Comparison of ENCODE assay signal across 10 cellular contexts in genomic region chr2:69774984-69775982, GRCh38. TPM values are rescaled to one million over a fixed set of nuclear protein-coding genes. Genes with fewer than 3 reads are reported as not detected.
DNase-seq lines count a peak whose midpoint lies in the region; ATAC-seq and TF ChIP-seq lines count a peak whose summit lies in the region.
"Had no signal": no experiment of that assay in that cellular context is flagged by ENCODE, and none has a peak within 500 bp of the region (broad histone marks: within the 10 kb centered on the region; RNA-seq: fewer than 3 reads in every experiment).

No MANE protein-coding gene starts in this region.

- no peaks in the 10 kb centered on the region for H3K27me3 ChIP-seq in CD4-positive, alpha-beta memory T cell (ENCODE audit: insufficient read depth, low read length)
- H3K27me3 ChIP-seq in HAP-1 (ENCODE audit: low read depth) (no peaks in the 10 kb centered on the region), A673 (replicated peaks; ENCODE audit: insufficient read depth, low read depth, low read length, poor library complexity) (no peaks in the 10 kb centered on the region)
- H3K27me3 ChIP-seq: esophagus muscularis mucosa had no signal

- H3K9me3 ChIP-seq in CD4-positive, alpha-beta memory T cell (ENCODE audit: control insufficient read depth in 1 of 2, low read length in 2 of 2), result no peaks in the 10 kb centered on the region
- H3K9me3 ChIP-seq in HAP-1 (peaks cover 3% of the 10 kb centered on the region; the same call in 1 of the 2 replicates), A673 (ENCODE audit: low read depth, low read length, poor library complexity, severe bottlenecking) (no peaks in the 10 kb centered on the region)
- H3K9me3 ChIP-seq: esophagus muscularis mucosa had no signal

- no peak for TF ChIP-seq CTCF in A673 (conservative IDR thresholded peaks at IDR 0.05; ENCODE audit: low read depth, low read length)
- no peak for TF ChIP-seq CTCF in HFFc6 (IDR thresholded peaks at IDR 0.05)

- CTCF ChIA-PET in CD4-positive, alpha-beta memory T cell (lab: Charles Lee; ENCODE audit: partially characterized antibody), result interaction anchor here (1.6 kb wide), 1 partner anchor 13 kb away, joined by 3 read pairs; no protein-coding TSS in a partner anchor
- CTCF ChIA-PET in activated CD4-positive, alpha-beta memory T cell treated with anti-CD3 and anti-CD28 coated beads for 36 hours (lab: Charles Lee), result interaction anchor here (2.4 to 2.5 kb wide), 2 partner anchors 42 to 50 kb away, joined by 7 to 11 read pairs; no protein-coding TSS in a partner anchor
- CTCF ChIA-PET in A673 (lab: Charles Lee), result no interaction called here

- no peak overlapping the region for H3K4me3 ChIP-seq in CD4-positive, alpha-beta memory T cell (ENCODE audit: low read length in 2 of 2)
- H3K4me3 ChIP-seq in HAP-1 (no peak overlapping the region), A673 (ENCODE audit: low read depth, low read length, poor library complexity, severe bottlenecking) (no peak overlapping the region)
- H3K4me3 ChIP-seq: esophagus muscularis mucosa, PC-9 had no signal

- peak overlapping the region; percentile 2 to 86 (median 54) for H3K27ac Mint-ChIP-seq in CD4-positive, alpha-beta memory T cell
- no peak overlapping the region for H3K27ac Mint-ChIP-seq in activated CD4-positive, alpha-beta memory T cell treated with anti-CD3 and anti-CD28 coated beads for 36 hours
- H3K27ac Mint-ChIP-seq in memory B cell (peak overlapping the region; percentile 59), HFFc6 (no peak overlapping the region)

- H3K9me3 Mint-ChIP-seq in CD4-positive, alpha-beta memory T cell, result peaks cover 0 to 12% (median 1%) of the 10 kb centered on the region in 8 donors
- peaks cover 11% of the 10 kb centered on the region for H3K9me3 Mint-ChIP-seq in activated CD4-positive, alpha-beta memory T cell treated with anti-CD3 and anti-CD28 coated beads for 36 hours
- H3K9me3 Mint-ChIP-seq in memory B cell, result peaks cover 1% of the 10 kb centered on the region
- no peaks in the 10 kb centered on the region for H3K9me3 Mint-ChIP-seq in HFFc6

- ATAC-seq in GM19324 (IDR thresholded peaks at IDR 0.05; ENCODE audit: low FRiP score, unreplicated experiment) (peak; percentile 46), memory B cell (ENCODE audit: low read depth) (peak; percentile 93)

- no TSS peak for BruUV-seq in A673 (replicated peaks; lab: Mats Ljungman, UMichigan)

- peak; percentile 51 to 65 (median 56) for DNase-seq in CD4-positive, alpha-beta memory T cell
- DNase-seq in activated CD4-positive, alpha-beta memory T cell treated with anti-CD3 and anti-CD28 coated beads for 36 hours, result peak; percentile 44
- DNase-seq in memory B cell (ENCODE audit: low spot score in 2 of 2), result peak in 1 of 2 donors; percentile 7
- DNase-seq in HAP-1 (ENCODE audit: low spot score in 2 of 2), result no peak
- no peak for DNase-seq in A673 (ENCODE audit: low spot score)
- DNase-seq in HFFc6, result no peak
- DNase-seq in GM19240 (ENCODE audit: insufficient read length, low spot score), result no peak
- DNase-seq: PC-9 had no signal

- H3K4me1 Mint-ChIP-seq in CD4-positive, alpha-beta memory T cell, result peaks cover 15 to 42% (median 30%) of the 10 kb centered on the region in 4 donors
- H3K4me1 Mint-ChIP-seq in activated CD4-positive, alpha-beta memory T cell treated with anti-CD3 and anti-CD28 coated beads for 36 hours (ENCODE audit: low read depth), result peaks cover 46% of the 10 kb centered on the region
- peaks cover 39% of the 10 kb centered on the region for H3K4me1 Mint-ChIP-seq in memory B cell
- peaks cover 41% of the 10 kb centered on the region for H3K4me1 Mint-ChIP-seq in HFFc6 (ENCODE audit: low read depth)

- H3K4me1 ChIP-seq in CD4-positive, alpha-beta memory T cell (ENCODE audit: insufficient read depth, low read length), result peaks cover 22% of the 10 kb centered on the region
- H3K4me1 ChIP-seq in HAP-1 (peaks cover 14% of the 10 kb centered on the region), A673 (ENCODE audit: insufficient read depth, low read length, poor library complexity, severe bottlenecking) (no peaks in the 10 kb centered on the region)

- peak overlapping the region; percentile 33 to 78 (median 76) for H3K4me3 Mint-ChIP-seq in CD4-positive, alpha-beta memory T cell
- no peak overlapping the region for H3K4me3 Mint-ChIP-seq in activated CD4-positive, alpha-beta memory T cell treated with anti-CD3 and anti-CD28 coated beads for 36 hours
- H3K4me3 Mint-ChIP-seq in memory B cell, result peak overlapping the region; percentile 63
- no peak overlapping the region for H3K4me3 Mint-ChIP-seq in HFFc6

- intact Hi-C loops in CD4-positive, alpha-beta memory T cell (cut with micrococcal nuclease), result no loop called here
- intact Hi-C loops in activated CD4-positive, alpha-beta memory T cell treated with anti-CD3 and anti-CD28 coated beads for 36 hours (cut with micrococcal nuclease), result loop anchor here (10.0 kb wide), 1 partner anchor 50 kb away; no protein-coding TSS in a partner anchor
- intact Hi-C loops in A673 (cut with micrococcal nuclease; ENCODE audit: unreplicated experiment), result no loop called here

- H3K36me3 Mint-ChIP-seq in CD4-positive, alpha-beta memory T cell, result no peaks in the 10 kb centered on the region
- no peaks in the 10 kb centered on the region for H3K36me3 Mint-ChIP-seq in activated CD4-positive, alpha-beta memory T cell treated with anti-CD3 and anti-CD28 coated beads for 36 hours
- H3K36me3 Mint-ChIP-seq in memory B cell, result no peaks in the 10 kb centered on the region
- peaks cover 7% of the 10 kb centered on the region; the same call in 1 of the 2 replicates for H3K36me3 Mint-ChIP-seq in HFFc6 (ENCODE audit: low read depth)

- POLR2A ChIA-PET in CD4-positive, alpha-beta memory T cell (lab: Charles Lee; ENCODE audit: partially characterized antibody), result interaction anchor here (0.9 to 1.2 kb wide), 2 partner anchors 41 to 131 kb away, joined by 3 read pairs; no protein-coding TSS in a partner anchor
- POLR2A ChIA-PET in activated CD4-positive, alpha-beta memory T cell treated with anti-CD3 and anti-CD28 coated beads for 36 hours (lab: Charles Lee), result no interaction called here
- POLR2A ChIA-PET in A673 (lab: Charles Lee; ENCODE audit: low non-redundant PET), result interaction anchor here (0.6 kb wide), 2 partner anchors 13 to 43 kb away, joined by 4 to 7 read pairs; no protein-coding TSS in a partner anchor

- H3K27me3 Mint-ChIP-seq in CD4-positive, alpha-beta memory T cell, result no peaks in the 10 kb centered on the region
- H3K27me3 Mint-ChIP-seq in activated CD4-positive, alpha-beta memory T cell treated with anti-CD3 and anti-CD28 coated beads for 36 hours, result no peaks in the 10 kb centered on the region
- H3K27me3 Mint-ChIP-seq in memory B cell (no peaks in the 10 kb centered on the region), HFFc6 (ENCODE audit: insufficient read depth) (0 out of 2 replicates have a peak, but pooled peaks cover 3% of the 10 kb centered on the region)

- no peaks in the 10 kb centered on the region for H3K36me3 ChIP-seq in CD4-positive, alpha-beta memory T cell (ENCODE audit: insufficient read depth, low read length)
- H3K36me3 ChIP-seq in HAP-1 (replicated peaks) (no peaks in the 10 kb centered on the region), A673 (ENCODE audit: insufficient read depth, low read length, poor library complexity, severe bottlenecking) (no peaks in the 10 kb centered on the region)
- H3K36me3 ChIP-seq: esophagus muscularis mucosa had no signal

- in situ Hi-C loops in HAP-1 (cut with MboI; ENCODE audit: low sequenced_read_pairs), result no loop called here

- H3K27ac ChIP-seq in CD4-positive, alpha-beta memory T cell (ENCODE audit: low read depth, low read length), result no peak overlapping the region
- no peak overlapping the region for H3K27ac ChIP-seq in A673 (ENCODE audit: low read depth, low read length, poor library complexity, severe bottlenecking)
- H3K27ac ChIP-seq: esophagus muscularis mucosa, PC-9 had no signal

RNA-seq across cellular contexts. Expression of gene ANXA4, which starts 33.3 kb away (rescaled TPM):
- total RNA-seq in CD4-positive, alpha-beta memory T cell, result 10 to 100 TPM; 22.3 to 24.2 TPM
- polyA plus RNA-seq in CD4-positive, alpha-beta memory T cell, result 10 to 100 TPM; 27.5 to 30.8 TPM
- total RNA-seq in activated CD4-positive, alpha-beta memory T cell treated with anti-CD3 and anti-CD28 coated beads for 36 hours, result 10 to 100 TPM; 41.3 to 43.2 TPM
- total RNA-seq in A673 (2021), result 5.1 and 6.5 TPM in 2 replicates
- 100 to 1,000 TPM in 1 of 6 experiments, 10 to 100 TPM in 5; 92.8 to 112 (median 96.1) TPM for total RNA-seq in HFFc6 (2021; fragmentation: NEBNext Ultra II Directional; extraction: Animal tissue kit (Norgen Biotek cat#: 25700))

RNA-seq across cellular contexts. Expression of gene GMCL1, which starts 54.2 kb away (rescaled TPM):
- 10 to 100 TPM; 28.2 to 31.8 TPM for total RNA-seq in CD4-positive, alpha-beta memory T cell
- 10 to 100 TPM; 27.7 to 37.8 TPM for polyA plus RNA-seq in CD4-positive, alpha-beta memory T cell
- total RNA-seq in activated CD4-positive, alpha-beta memory T cell treated with anti-CD3 and anti-CD28 coated beads for 36 hours, result 10 to 100 TPM; 20.6 to 22.1 TPM
- 20.8 and 24.1 TPM in 2 replicates for total RNA-seq in A673 (2021)
- 10 to 100 TPM in 2 of 6 experiments, 1 to 10 TPM in 4; 6.5 to 11.2 (median 7.7) TPM for total RNA-seq in HFFc6 (2021; fragmentation: NEBNext Ultra II Directional; extraction: Animal tissue kit (Norgen Biotek cat#: 25700))

Comparison
In these comparisons a context has a peak if more than half of its experiments do, and no peak if none do; other contexts are left out.
1. DNase-seq: peak in CD4-positive, alpha-beta memory T cell (5 of 5) and activated CD4-positive, alpha-beta memory T cell treated with anti-CD3 and anti-CD28 coated beads for 36 hours (single experiment); none in HAP-1 (0 of 2), A673 (single experiment), HFFc6 (single experiment) and GM19240 (single experiment).
2. H3K27ac Mint-ChIP-seq: peak in CD4-positive, alpha-beta memory T cell (7 of 7) and memory B cell (single experiment); none in activated CD4-positive, alpha-beta memory T cell treated with anti-CD3 and anti-CD28 coated beads for 36 hours (single experiment) and HFFc6 (single experiment).
3. H3K4me3 Mint-ChIP-seq: peak in CD4-positive, alpha-beta memory T cell (8 of 8) and memory B cell (single experiment); none in activated CD4-positive, alpha-beta memory T cell treated with anti-CD3 and anti-CD28 coated beads for 36 hours (single experiment) and HFFc6 (single experiment).